In the genomic region with DNA sequence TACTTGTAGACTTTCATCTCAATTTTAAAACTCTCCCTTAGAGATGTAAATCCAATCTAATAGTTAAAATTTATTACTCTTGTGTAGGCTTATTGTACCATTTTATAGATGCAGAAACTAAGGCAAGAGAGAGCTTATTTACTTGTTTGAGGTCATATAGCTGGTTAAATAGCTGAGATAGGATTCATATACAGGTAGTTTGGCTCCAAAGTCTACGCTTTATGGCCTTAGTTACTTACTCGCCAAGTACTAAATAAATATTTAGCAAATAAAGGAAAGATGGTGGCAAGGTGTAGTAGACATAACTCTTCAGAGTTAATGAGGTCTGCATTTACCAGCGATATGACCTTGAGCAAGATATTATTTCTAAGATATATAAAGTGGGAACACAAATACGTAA, we compare ENCODE assay signal across 7 cellular contexts.
"Had no signal": no experiment of that assay in that cellular context is flagged by ENCODE, and none has a peak within 500 bp of the region (broad histone marks: within the 10 kb centered on the region; RNA-seq: fewer than 3 reads in every experiment).

No MANE protein-coding gene starts in this region.

- H2AFZ ChIP-seq: GM23248 had no signal

- H3K4me3 ChIP-seq: GM23248 had no signal

- H3K4me3 Mint-ChIP-seq: H9 had no signal

- H3K9ac ChIP-seq: GM23248 had no signal

- DNase-seq: GM23248, GOT3, H9, HCEC 1CT, IMR-90, KBM-7 had no signal

- H3K27ac ChIP-seq: GM23248 had no signal

- H3K9me3 Mint-ChIP-seq: H9 had no signal

- FAIRE-seq: HTR-8/SVneo had no signal

- H3K27ac Mint-ChIP-seq: H9 had no signal
